ENCODE assay signal across 3 cellular contexts in the genomic region with DNA sequence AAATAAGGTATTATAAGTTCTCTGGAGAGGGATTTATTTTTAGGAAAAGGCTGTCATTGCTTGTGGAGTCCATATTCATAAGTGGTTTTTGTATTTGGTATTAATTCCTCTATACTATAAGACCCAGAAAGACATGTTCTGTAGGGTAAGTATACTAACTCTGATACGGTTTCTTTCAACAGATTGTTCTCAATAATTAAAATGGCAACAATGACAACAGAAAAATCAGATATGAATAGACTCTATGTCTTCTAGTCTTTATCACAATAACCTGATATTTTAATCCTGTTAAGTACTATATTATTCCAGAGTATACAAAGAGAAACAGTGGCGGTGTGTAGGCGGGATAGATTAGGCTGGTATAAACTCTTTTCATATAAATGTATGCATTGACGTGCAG.
"Had no signal": no experiment of that assay in that cellular context is flagged by ENCODE, and none has a peak within 500 bp of the region (broad histone marks: within the 10 kb centered on the region; RNA-seq: fewer than 3 reads in every experiment).

No MANE protein-coding gene starts in this region.

- H3K4me3 ChIP-seq: GM12878 had no signal

- DNase-seq: GDM1, GF-D8 had no signal
